16 cellular contexts compared by ENCODE assay signal in genomic region chr4:125070869-125071268, GRCh38.
A peak's percentile ranks its signal among the peaks of the same experiment; 100 is the strongest.
DNase-seq lines count a peak whose midpoint lies in the region; TF ChIP-seq lines count a peak whose summit lies in the region.
"Had no signal": no experiment of that assay in that cellular context is flagged by ENCODE, and none has a peak within 500 bp of the region (broad histone marks: within the 10 kb centered on the region; RNA-seq: fewer than 3 reads in every experiment).

No MANE protein-coding gene starts in this region.

- H3K36me3 Mint-ChIP-seq in chondrocyte (ENCODE audit: low read depth) = no peaks in the 10 kb centered on the region
- H3K36me3 Mint-ChIP-seq: CD4-positive, CD25-positive, alpha-beta regulatory T cell had no signal

- no peak overlapping the region for H3K4me3 ChIP-seq in right atrium auricular region
- H3K4me3 ChIP-seq: left ventricle myocardium inferior had no signal

- H3K36me3 ChIP-seq in right atrium auricular region = no peaks in the 10 kb centered on the region
- H3K36me3 ChIP-seq: left ventricle myocardium inferior had no signal

- DNase-seq in NCI-H82 (lab: John Stamatoyannopoulos, UW) (peak; percentile 49), NCI-H82 treated with DMSO at 0.1 percent for 48 hours (lab: John Stamatoyannopoulos, UW; ENCODE audit: unreplicated experiment) (no peak), NCI-H1417 (lab: John Stamatoyannopoulos, UW) (peak in 2 of 3 experiments; percentile 25 to 79), chondrocyte (ENCODE audit: low spot score) (no peak), renal cortical epithelial cell (ENCODE audit: low read depth) (peak; percentile 12), foreskin melanocyte (no peak), occipital lobe (lab: John Stamatoyannopoulos, UW) (no peak), right atrium auricular region (ENCODE audit: low spot score) (no peak)
- DNase-seq: activated CD4-positive, alpha-beta T cell treated with anti-CD3 and anti-CD28 coated beads for 4 hours; activated naive CD4-positive, alpha-beta T cell treated with Interleukin-2 at 50 U/mL for 16 hours; aorta; CD4-positive, CD25-positive, alpha-beta regulatory T cell; left ventricle myocardium inferior; NCI-H2081; SHP77; stimulated activated CD4-positive, alpha-beta T cell treated with anti-CD3 and anti-CD28 coated beads, Interleukin-2, amount 100 ng/mL, for 48 hours had no signal

- peaks cover 7% of the 10 kb centered on the region for H3K9me3 Mint-ChIP-seq in chondrocyte (ENCODE audit: low read depth)

- no peaks in the 10 kb centered on the region for H3K9me3 ChIP-seq in right atrium auricular region
- H3K9me3 ChIP-seq: left ventricle myocardium inferior had no signal

- peak; percentile 30 for TF ChIP-seq CTCF in chondrocyte (IDR thresholded peaks at IDR 0.05)
- no peak for TF ChIP-seq CTCF in right atrium auricular region (IDR thresholded peaks at IDR 0.05)

- peaks cover 8% of the 10 kb centered on the region for H3K4me1 Mint-ChIP-seq in chondrocyte (ENCODE audit: low read depth)
- H3K4me1 Mint-ChIP-seq: CD4-positive, CD25-positive, alpha-beta regulatory T cell had no signal

- H3K27ac Mint-ChIP-seq in chondrocyte (ENCODE audit: unreplicated experiment) = no peak overlapping the region
- H3K27ac Mint-ChIP-seq: CD4-positive, CD25-positive, alpha-beta regulatory T cell had no signal

- no peaks in the 10 kb centered on the region for H3K27me3 Mint-ChIP-seq in chondrocyte (ENCODE audit: low read depth)
- H3K27me3 Mint-ChIP-seq: CD4-positive, CD25-positive, alpha-beta regulatory T cell had no signal

- H3K4me3 Mint-ChIP-seq in chondrocyte (ENCODE audit: unreplicated experiment) = no peak overlapping the region
- H3K4me3 Mint-ChIP-seq: CD4-positive, CD25-positive, alpha-beta regulatory T cell had no signal

- no peaks in the 10 kb centered on the region for H3K4me1 ChIP-seq in right atrium auricular region

- no peak overlapping the region for H3K27ac ChIP-seq in right atrium auricular region
- H3K27ac ChIP-seq: left ventricle myocardium inferior had no signal

- H3K27me3 ChIP-seq in right atrium auricular region = no peaks in the 10 kb centered on the region

Comparison
In these comparisons a context has a peak if more than half of its experiments do, and no peak if none do; other contexts are left out.
1. DNase-seq: peak in NCI-H82 (single experiment), NCI-H1417 (2 of 3) and renal cortical epithelial cell (single experiment); none in NCI-H82 treated with DMSO at 0.1 percent for 48 hours (single experiment), chondrocyte (single experiment), foreskin melanocyte (single experiment), occipital lobe (single experiment) and right atrium auricular region (single experiment).